Comparison of ENCODE assay signal across 8 cellular contexts in the genomic region with DNA sequence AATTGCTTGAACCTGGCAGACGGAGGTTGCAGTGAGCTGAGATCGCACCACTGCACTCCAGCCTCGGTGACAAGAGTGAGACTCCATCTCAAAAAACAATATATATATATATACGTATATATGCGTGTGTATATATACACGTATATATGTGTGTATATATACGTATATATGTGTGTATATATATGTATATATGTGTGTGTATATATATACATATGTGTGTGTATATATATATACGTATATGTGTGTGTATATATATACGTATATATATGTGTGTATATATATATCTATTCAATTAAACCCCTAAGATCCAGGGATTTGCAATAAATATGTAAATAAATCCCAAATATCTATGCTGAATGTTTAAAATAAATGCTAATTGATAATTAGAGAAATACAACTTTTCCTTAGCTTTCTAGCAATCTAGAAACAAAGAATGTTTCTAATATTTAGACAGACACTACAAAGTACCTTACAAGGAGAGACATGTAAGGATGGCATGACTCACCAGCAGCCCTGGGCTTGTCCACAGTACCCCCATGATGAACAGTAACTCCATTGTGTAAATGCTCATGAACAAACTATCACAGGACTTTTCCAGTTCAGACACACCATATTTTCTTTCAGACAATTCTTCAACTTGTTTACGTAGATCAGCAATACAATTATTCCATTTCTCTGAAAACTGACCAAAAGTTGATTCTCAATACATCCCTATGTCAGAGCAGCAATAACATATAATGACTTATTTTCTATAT. TPM values are rescaled to one million over a fixed set of nuclear protein-coding genes. Genes with fewer than 3 reads are reported as not detected.
A peak's percentile ranks its signal among the peaks of the same experiment; 100 is the strongest.
DNase-seq lines count a peak whose midpoint lies in the region; ATAC-seq, FAIRE-seq and TF ChIP-seq lines count a peak whose summit lies in the region.
"Not testable (repeated sequence)": the region's sequence is repeated elsewhere in the genome, so short reads cannot be mapped to it uniquely, and the experiment has no call there.
"Had no signal": no experiment of that assay in that cellular context is flagged by ENCODE, and none has a peak within 500 bp of the region (broad histone marks: within the 10 kb centered on the region; RNA-seq: fewer than 3 reads in every experiment).

No MANE protein-coding gene starts in this region.

- H3K9ac ChIP-seq in HUES64 (ENCODE audit: low read depth, low read length) = peak overlapping the region; percentile 64
- not testable (repeated sequence) for H3K9ac ChIP-seq in K562 (ENCODE audit: insufficient read depth in 1 of 2, low read depth in 2 of 2, low read length in 2 of 2); keratinocyte (ENCODE audit: control insufficient read depth, extremely low read depth, insufficient read depth, low read length); trophoblast cell (ENCODE audit: low read length)

- not testable (repeated sequence) for H3K9me1 ChIP-seq in K562 (ENCODE audit: control insufficient read depth, insufficient read depth, low read length); keratinocyte (ENCODE audit: control insufficient read depth, extremely low read depth, insufficient read depth, low read length)

- TF ChIP-seq POLR2A in K562 (conservative IDR thresholded peaks at IDR 0.05) = not testable (repeated sequence)

- H2BK5ac ChIP-seq in trophoblast cell (ENCODE audit: low read depth, low read length, poor library complexity) = not testable (repeated sequence)

- not testable (repeated sequence) for H2BK120ac ChIP-seq in trophoblast cell (ENCODE audit: insufficient read depth, low read length, poor library complexity)

- not testable (repeated sequence) for H3K23ac ChIP-seq in trophoblast cell (ENCODE audit: low read length)

- peak; percentile 76 for DNase-seq in COLO829 (ENCODE audit: low spot score)
- not testable (repeated sequence) for DNase-seq in K562 (ENCODE audit: extremely low read depth in 1 of 4, low spot score in 3 of 4); keratinocyte (ENCODE audit: low read depth, low spot score)
- peak; percentile 80 for DNase-seq in epithelial cell of prostate (ENCODE audit: low read depth, low spot score)
- peak; percentile 60 to 63 for DNase-seq in trophoblast cell

- not testable (repeated sequence) for TF ChIP-seq EP300 in K562 (IDR thresholded peaks at IDR 0.05; ENCODE audit: low read length)

- H3K79me2 ChIP-seq in K562 (ENCODE audit: control insufficient read depth, insufficient read depth, low read length); keratinocyte (ENCODE audit: control insufficient read depth, insufficient read depth, low read length); trophoblast cell (ENCODE audit: control insufficient read depth, insufficient read depth, low read length, poor library complexity): not testable (repeated sequence)

- peak overlapping the region; percentile 97 for H3K27ac ChIP-seq in HUES64 (ENCODE audit: low read depth, low read length)
- H3K27ac ChIP-seq in K562 (ENCODE audit: extremely low read depth, low read depth, low read length); trophoblast cell (ENCODE audit: low read depth, low read length): not testable (repeated sequence)
- peak overlapping the region; percentile 75 for H3K27ac ChIP-seq in epithelial cell of prostate
- H3K27ac ChIP-seq in keratinocyte (ENCODE audit: control insufficient read depth, insufficient read depth, low read length) = peak overlapping the region; percentile 71

- H3K4me1 ChIP-seq in HUES64 (ENCODE audit: insufficient read depth, low read length) (peaks cover 12% of the 10 kb centered on the region), K562 (replicated peaks in 1 of 2; ENCODE audit: control insufficient read depth in 2 of 2, insufficient read depth in 2 of 2, low read length in 2 of 2) (peaks cover 3 to 18% of the 10 kb centered on the region in 2 experiments; a peak in 3 of 5 replicates), keratinocyte (ENCODE audit: control insufficient read depth, extremely low read depth, insufficient read depth, low read length) (peaks cover 11% of the 10 kb centered on the region)
- not testable (repeated sequence) for H3K4me1 ChIP-seq in trophoblast cell (ENCODE audit: control insufficient read depth in 1 of 2, insufficient read depth in 2 of 2, low read length in 2 of 2)

- H3K4ac ChIP-seq in trophoblast cell (ENCODE audit: low read depth, low read length) = not testable (repeated sequence)

- not testable (repeated sequence) for H3K36me3 ChIP-seq in HUES64 (ENCODE audit: insufficient read depth, low read length); K562 (ENCODE audit: control insufficient read depth, insufficient read depth, low read length); keratinocyte (ENCODE audit: control insufficient read depth in 2 of 2, extremely low read depth in 1 of 2, insufficient read depth in 2 of 2, low read length in 2 of 2); trophoblast cell (ENCODE audit: control insufficient read depth in 1 of 2, insufficient read depth in 2 of 2, low read length in 2 of 2)

- H3K14ac ChIP-seq in trophoblast cell (ENCODE audit: low read length) = not testable (repeated sequence)

- not testable (repeated sequence) for H2AFZ ChIP-seq in K562 (ENCODE audit: low read depth, low read length); keratinocyte (ENCODE audit: control insufficient read depth, low read length); trophoblast cell (ENCODE audit: insufficient read depth, low read length, poor library complexity)

- WGBS in HUES64 = 95% methylated on average over 3 of the region's 10 CpGs
- WGBS in K562 (ENCODE audit: insufficient coverage, low coverage, missing lambda C conversion rate) = 77% methylated on average over 10 of the region's 10 CpGs
- no CpG with 5 or more reads among the region's 10 CpGs for WGBS in trophoblast cell (ENCODE audit: extremely low coverage, insufficient coverage, insufficient read length)

- H2BK12ac ChIP-seq in trophoblast cell (ENCODE audit: low read length) = not testable (repeated sequence)

- not testable (repeated sequence) for H3K79me1 ChIP-seq in trophoblast cell (ENCODE audit: low read length)

- dilution Hi-C loops in keratinocyte (cut with MboI; ENCODE audit: extremely low pct_ligation_motif_present, low sequenced_read_pairs) = not testable (repeated sequence)

- not testable (repeated sequence) for H3K4me2 ChIP-seq in K562 (ENCODE audit: insufficient read depth, low read length); trophoblast cell (ENCODE audit: low read length)
- peak overlapping the region; percentile 22 for H3K4me2 ChIP-seq in keratinocyte (ENCODE audit: control insufficient read depth, extremely low read depth, insufficient read depth, low read depth, low read length)

- not testable (repeated sequence) for H3K27me3 ChIP-seq in HUES64 (ENCODE audit: insufficient read depth, low read length); K562 (ENCODE audit: control insufficient read depth in 2 of 2, insufficient read depth in 2 of 2, low read length in 2 of 2); keratinocyte (ENCODE audit: control insufficient read depth, extremely low read depth, insufficient read depth, low read length); trophoblast cell (ENCODE audit: insufficient read depth, low read length)

- POLR2A ChIA-PET in K562 (lab: Yijun Ruan, JAX) = not testable (repeated sequence)

- not testable (repeated sequence) for BruUV-seq in K562 (replicated peaks; lab: Mats Ljungman, UMichigan)

- not testable (repeated sequence) for ATAC-seq in SK-N-SH treated with all-trans-retinoic acid at 6 μM for 48 hours, K562

- intact Hi-C loops in K562 (cut with micrococcal nuclease) = not testable (repeated sequence)

- not testable (repeated sequence) for TF ChIP-seq RAD21 in K562 (CRISPR knock-in tag; conservative IDR thresholded peaks at IDR 0.05 in 1 of 2, IDR thresholded peaks at IDR 0.05 in 1 of 2)

- not testable (repeated sequence) for H3K4me3 ChIP-seq in HUES64 (ENCODE audit: low read length); K562; keratinocyte (ENCODE audit: control insufficient read depth in 2 of 3, extremely low read depth in 1 of 3, insufficient read depth in 2 of 3, low read depth in 1 of 3, low read length in 3 of 3); trophoblast cell (ENCODE audit: low read depth, low read length)

- not testable (repeated sequence) for H2AK5ac ChIP-seq in trophoblast cell (ENCODE audit: low read length)

- H3K18ac ChIP-seq in trophoblast cell (ENCODE audit: low read length) = not testable (repeated sequence)

- H4K12ac ChIP-seq in trophoblast cell (ENCODE audit: low read depth, low read length) = not testable (repeated sequence)

- H4K91ac ChIP-seq in trophoblast cell (ENCODE audit: low read depth, low read length) = not testable (repeated sequence)

- H4K8ac ChIP-seq in trophoblast cell (ENCODE audit: low read depth, low read length) = not testable (repeated sequence)

- not testable (repeated sequence) for FAIRE-seq in K562 (lab: Jason Lieb, UNC)
- FAIRE-seq in keratinocyte (lab: Jason Lieb, UNC) = peak; percentile 84

- CTCF ChIA-PET in K562 (lab: Yijun Ruan, JAX; ENCODE audit: low intra/inter-chr PET ratio) = not testable (repeated sequence)

- not testable (repeated sequence) for H4K20me1 ChIP-seq in K562 (replicated peaks; ENCODE audit: control insufficient read depth, insufficient read depth, low read length); keratinocyte (ENCODE audit: control insufficient read depth, extremely low read depth, insufficient read depth, low read length)

- not testable (repeated sequence) for TF ChIP-seq CTCF in K562 (IDR thresholded peaks at IDR 0.05 in 2 of 3, conservative IDR thresholded peaks at IDR 0.05 in 1 of 3; ENCODE audit: insufficient read depth in 2 of 3, low read depth in 1 of 3, low read length in 3 of 3); keratinocyte (optimal IDR thresholded peaks at IDR 0.05 in 1 of 3, IDR thresholded peaks at IDR 0.05 in 1 of 3, conservative IDR thresholded peaks at IDR 0.05 in 1 of 3; ENCODE audit: extremely low read depth in 1 of 3, insufficient read depth in 2 of 3, low read length in 3 of 3)

- not testable (repeated sequence) for H3K9me3 ChIP-seq in HUES64 (ENCODE audit: insufficient read depth, low read depth, low read length); K562 (replicated peaks; ENCODE audit: control insufficient read depth, insufficient read depth, low read depth, low read length); keratinocyte (ENCODE audit: control insufficient read depth, low read depth, low read length); trophoblast cell (ENCODE audit: insufficient read depth, low read depth, low read length)

- in situ Hi-C loops in K562 (cut with MboI) = not testable (repeated sequence)

RNA-seq across cellular contexts. Expression of a gene that starts 39.1 kb away (rescaled TPM):
- 7.2 TPM for polyA plus RNA-seq in HUES64 (2013, experiment 1 of 2)
- polyA plus RNA-seq in HUES64 (2013, experiment 2 of 2) = 9.5 TPM
- 0.32 and 1.6 TPM in 2 replicates for total RNA-seq in K562 (2011; cell fraction: chromatin; rRNA removed; ENCODE audit: low replicate concordance)
- 0.39 and 2.3 TPM in 2 replicates for total RNA-seq in K562 (2011; cell fraction: nucleolus; rRNA removed)
- 0.84 and 0.88 TPM in 2 replicates for total RNA-seq in K562 (2011; cell fraction: nucleoplasm; rRNA removed)
- total RNA-seq in K562 (2014; rRNA removed) (0.45 and 0.59 TPM in 2 replicates), K562 (2014; rRNA removed; fragmentation: Illumina TruSeq; extraction: Trizol) (0.16 and 0.18 TPM in 2 replicates), K562 (2015; rRNA removed; fragmentation: Illumina TruSeq; extraction: Trizol) (0.08 TPM in 1 of 2 replicates, not detected in the other), K562 (2021) (0.47 and 0.91 TPM in 2 replicates)
- polyA plus RNA-seq in K562 (2011; rRNA removed) (0.55 and 0.74 TPM in 2 replicates), K562 (2014; fragmentation: Illumina TruSeq; extraction: Trizol) (0.30 and 0.37 TPM in 2 replicates), K562 (2014; fragmentation: Nextera tagmentation; extraction: Ambion mirVana) (under 1 TPM in 1 of 2 experiments, not detected in 1; 0.04 TPM), K562 (2014; rRNA removed) (0.43 and 0.46 TPM in 2 replicates), keratinocyte (0.30 to 0.52 TPM (median 0.46 TPM) in 3 replicates)
- polyA plus RNA-seq in K562 (2011; cell fraction: cytosol; rRNA removed) = 1.0 and 2.3 TPM in 2 replicates
- polyA plus RNA-seq in K562 (2011; cell fraction: nucleus; rRNA removed) = 0.60 and 0.94 TPM in 2 replicates
- polyA plus RNA-seq in K562 (2012) = 0.42 and 0.48 TPM in 2 replicates
- polyA minus RNA-seq in K562 (2011; rRNA and poly(A)+ RNA removed) = 0.30 and 0.70 TPM in 2 replicates
- 0.48 and 1.0 TPM in 2 replicates for polyA minus RNA-seq in K562 (2011; cell fraction: cytosol; rRNA and poly(A)+ RNA removed)
- polyA minus RNA-seq in K562 (2011; cell fraction: nucleus; rRNA and poly(A)+ RNA removed) = 0.44 and 0.54 TPM in 2 replicates
- 0.56 TPM for polyA plus RNA-seq in keratinocyte (2011; ENCODE audit: low read depth)
- polyA plus RNA-seq in keratinocyte (2011; cell fraction: cytosol; rRNA removed) = 0.34 and 0.62 TPM in 2 replicates
- polyA plus RNA-seq in keratinocyte (2011; cell fraction: nucleus; rRNA removed) = 0.47 and 0.83 TPM in 2 replicates
- polyA plus RNA-seq in keratinocyte (2012; ENCODE audit: low replicate concordance) = 0.64 and 2.7 TPM in 2 replicates
- 0.29 to 0.40 TPM in 2 of 3 replicates, not detected in the other for polyA minus RNA-seq in keratinocyte
- polyA minus RNA-seq in keratinocyte (2011; cell fraction: cytosol; rRNA and poly(A)+ RNA removed) = not detected
- 0.42 and 0.54 TPM in 2 replicates for polyA minus RNA-seq in keratinocyte (2011; cell fraction: nucleus; rRNA and poly(A)+ RNA removed)
- 2.6 and 2.8 TPM in 2 replicates for polyA plus RNA-seq in trophoblast cell (2013)
- total RNA-seq: CD8-positive, alpha-beta T cell had no signal
